ENCODE assay signal across 20 cellular contexts in the genomic region with DNA sequence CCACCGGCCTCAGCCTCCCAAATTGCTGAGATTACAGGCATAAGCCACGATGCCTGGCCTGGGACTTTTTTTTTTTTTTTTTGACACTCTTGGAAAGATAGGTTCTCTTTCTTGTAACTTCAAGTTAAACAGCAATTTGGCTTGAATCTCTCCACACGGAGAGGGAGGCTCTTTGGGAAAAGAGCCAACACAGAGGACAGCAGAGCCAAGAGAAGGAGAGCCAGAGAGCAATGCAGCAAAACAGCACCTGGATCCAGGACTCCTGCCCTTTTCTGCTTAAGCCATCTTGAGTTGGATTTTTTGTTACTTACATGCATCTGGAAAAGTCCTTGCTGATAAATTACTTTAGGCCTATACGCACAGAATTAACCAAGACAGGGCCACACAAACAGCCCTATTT.
DNase-seq lines count a peak whose midpoint lies in the region; ATAC-seq and TF ChIP-seq lines count a peak whose summit lies in the region.
"Had no signal": no experiment of that assay in that cellular context is flagged by ENCODE, and none has a peak within 500 bp of the region (broad histone marks: within the 10 kb centered on the region; RNA-seq: fewer than 3 reads in every experiment).

No MANE protein-coding gene starts in this region.

- ATAC-seq in sciatic nerve (peak; percentile 67), HG03196 (IDR thresholded peaks at IDR 0.05; ENCODE audit: unreplicated experiment) (no peak), HG03520 (IDR thresholded peaks at IDR 0.05; ENCODE audit: unreplicated experiment) (no peak)
- no peak for ATAC-seq in stimulated activated effector memory CD8-positive, alpha-beta T cell treated with anti-CD3 and anti-CD28 coated beads, Interleukin-12 subunit alpha, Interleukin-12 subunit beta, amount 100 ng/mL, for 72 hours
- ATAC-seq: CD8-positive, alpha-beta T cell; HepG2; Panc1 had no signal

- H3K4me3 ChIP-seq in astrocyte of the spinal cord (ENCODE audit: low read depth, low read length), result no peak overlapping the region
- H3K4me3 ChIP-seq: MG63 had no signal

- in situ Hi-C loops in astrocyte of the spinal cord (cut with HindIII; ENCODE audit: low sequenced_read_pairs), result no loop called here

- intact Hi-C loops in sciatic nerve (cut with DNase I), result loop anchor here (1.0 kb wide), 1 partner anchor 22 kb away; no protein-coding TSS in a partner anchor

- H3K4me3 Mint-ChIP-seq in stimulated activated effector memory CD8-positive, alpha-beta T cell treated with anti-CD3 and anti-CD28 coated beads, Interleukin-12 subunit alpha, Interleukin-12 subunit beta, amount 100 ng/mL, for 72 hours, result no peak overlapping the region
- H3K4me3 Mint-ChIP-seq: CD8-positive, alpha-beta T cell had no signal

- H3K27ac Mint-ChIP-seq in stimulated activated effector memory CD8-positive, alpha-beta T cell treated with anti-CD3 and anti-CD28 coated beads, Interleukin-12 subunit alpha, Interleukin-12 subunit beta, amount 100 ng/mL, for 72 hours, result no peak overlapping the region
- H3K27ac Mint-ChIP-seq: CD8-positive, alpha-beta T cell had no signal

- peak overlapping the region; percentile 27 for H3K27ac ChIP-seq in layer of hippocampus (ENCODE audit: low read depth, low read length)
- H3K27ac ChIP-seq: 22Rv1, KMS-11 had no signal

- DNase-seq in NCI-H1092 treated with DMSO at 0.1 percent for 48 hours (lab: John Stamatoyannopoulos, UW), result peak; percentile 23
- no peak for DNase-seq in NCI-H1092 (lab: John Stamatoyannopoulos, UW)
- DNase-seq in astrocyte of the spinal cord (ENCODE audit: low read depth, low spot score), result peak; percentile 13
- DNase-seq in sciatic nerve (ENCODE audit: low spot score), result no peak
- no peak for DNase-seq in stimulated activated effector memory CD8-positive, alpha-beta T cell treated with anti-CD3 and anti-CD28 coated beads, Interleukin-12 subunit alpha, Interleukin-12 subunit beta, amount 100 ng/mL, for 72 hours (ENCODE audit: low spot score in 2 of 2)
- DNase-seq: CD8-positive, alpha-beta T cell; DMS79 treated with DMSO at 0.1 percent for 48 hours; GDM1; MG63; NCI-H1436; NCI-H2029 treated with DMSO at 0.1 percent for 48 hours; NCI-H526; SHP77 had no signal

- no peaks in the 10 kb centered on the region for H3K36me3 Mint-ChIP-seq in stimulated activated effector memory CD8-positive, alpha-beta T cell treated with anti-CD3 and anti-CD28 coated beads, Interleukin-12 subunit alpha, Interleukin-12 subunit beta, amount 100 ng/mL, for 72 hours
- H3K36me3 Mint-ChIP-seq: CD8-positive, alpha-beta T cell had no signal

- no peaks in the 10 kb centered on the region for H3K27me3 ChIP-seq in layer of hippocampus (ENCODE audit: control insufficient read depth, insufficient read depth, low read length)
- H3K27me3 ChIP-seq: MG63 had no signal

- H3K9me3 Mint-ChIP-seq in stimulated activated effector memory CD8-positive, alpha-beta T cell treated with anti-CD3 and anti-CD28 coated beads, Interleukin-12 subunit alpha, Interleukin-12 subunit beta, amount 100 ng/mL, for 72 hours, result no peaks in the 10 kb centered on the region
- H3K9me3 Mint-ChIP-seq: CD8-positive, alpha-beta T cell had no signal

- H3K4me1 Mint-ChIP-seq in stimulated activated effector memory CD8-positive, alpha-beta T cell treated with anti-CD3 and anti-CD28 coated beads, Interleukin-12 subunit alpha, Interleukin-12 subunit beta, amount 100 ng/mL, for 72 hours, result no peaks in the 10 kb centered on the region

- TF ChIP-seq CTCF in astrocyte of the spinal cord (IDR thresholded peaks at IDR 0.05; ENCODE audit: low read depth, low read length), result no peak

Comparison
In these comparisons a context has a peak if more than half of its experiments do, and no peak if none do; other contexts are left out.
1. DNase-seq: peak in NCI-H1092 treated with DMSO at 0.1 percent for 48 hours (single experiment) and astrocyte of the spinal cord (single experiment); none in NCI-H1092 (single experiment), sciatic nerve (single experiment) and stimulated activated effector memory CD8-positive, alpha-beta T cell treated with anti-CD3 and anti-CD28 coated beads, Interleukin-12 subunit alpha, Interleukin-12 subunit beta, amount 100 ng/mL, for 72 hours (0 of 2).